22 cellular contexts compared by ENCODE assay signal in the genomic region with DNA sequence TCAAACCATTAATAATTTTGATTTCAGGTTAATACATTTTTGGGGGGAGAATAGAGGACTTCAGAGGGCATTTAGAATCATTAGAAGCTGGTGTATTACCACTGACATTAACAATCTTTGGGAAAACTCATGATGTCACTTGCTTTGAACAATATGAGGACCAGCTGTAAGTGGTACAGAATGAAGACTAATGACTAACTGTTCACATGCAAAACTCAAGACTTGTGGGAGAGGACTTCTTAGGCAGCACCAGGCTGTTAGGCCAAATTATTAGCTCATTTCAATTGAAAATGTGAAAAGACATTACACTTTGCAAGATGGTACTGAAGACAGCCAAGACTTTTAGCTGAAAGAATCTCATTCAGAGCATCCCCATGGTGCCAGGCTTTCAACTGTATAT.
"Had no signal": no experiment of that assay in that cellular context is flagged by ENCODE, and none has a peak within 500 bp of the region (broad histone marks: within the 10 kb centered on the region; RNA-seq: fewer than 3 reads in every experiment).

No MANE protein-coding gene starts in this region.

- H3K27ac ChIP-seq: colonic mucosa, esophagus muscularis mucosa, foreskin keratinocyte, gastrocnemius medialis, heart right ventricle, left lung, lower lobe of right lung had no signal

- FAIRE-seq: endometrium, islet of Langerhans, keratinocyte had no signal

- H3K4me3 ChIP-seq: colonic mucosa, esophagus muscularis mucosa, gastrocnemius medialis, heart right ventricle, left lung, lower lobe of right lung, mucosa of descending colon had no signal

- H3K9me3 ChIP-seq: colonic mucosa, esophagus muscularis mucosa, gastrocnemius medialis, lower lobe of right lung, mucosa of descending colon had no signal

- H3K4me1 ChIP-seq: colonic mucosa, esophagus muscularis mucosa, foreskin keratinocyte, gastrocnemius medialis, left lung, lower lobe of right lung had no signal

- ATAC-seq: effector memory CD8-positive, alpha-beta T cell; foreskin keratinocyte; gastrocnemius medialis; heart right ventricle; left cardiac atrium; left lung; left ventricle myocardium superior; lower lobe of right lung; mucosa of descending colon had no signal

- H3K36me3 ChIP-seq: colonic mucosa, esophagus muscularis mucosa, gastrocnemius medialis, heart right ventricle, left lung, lower lobe of right lung had no signal

- H3K27me3 ChIP-seq: colonic mucosa, esophagus muscularis mucosa, foreskin keratinocyte, gastrocnemius medialis, heart right ventricle, left lung had no signal

- DNase-seq: cerebellar nuclear complex; colonic mucosa; cortex of kidney; effector CD8-positive, alpha-beta T cell; effector memory CD8-positive, alpha-beta T cell; endodermal cell; foreskin keratinocyte; gastrocnemius medialis; glutamatergic neuron; head of caudate nucleus; heart right ventricle; hippocampal formation; left cardiac atrium; left lung; left ventricle myocardium superior; lower lobe of right lung; mesenchymal stem cell; mucosa of descending colon had no signal
